ENCODE assay signal across 8 cellular contexts in the genomic region with DNA sequence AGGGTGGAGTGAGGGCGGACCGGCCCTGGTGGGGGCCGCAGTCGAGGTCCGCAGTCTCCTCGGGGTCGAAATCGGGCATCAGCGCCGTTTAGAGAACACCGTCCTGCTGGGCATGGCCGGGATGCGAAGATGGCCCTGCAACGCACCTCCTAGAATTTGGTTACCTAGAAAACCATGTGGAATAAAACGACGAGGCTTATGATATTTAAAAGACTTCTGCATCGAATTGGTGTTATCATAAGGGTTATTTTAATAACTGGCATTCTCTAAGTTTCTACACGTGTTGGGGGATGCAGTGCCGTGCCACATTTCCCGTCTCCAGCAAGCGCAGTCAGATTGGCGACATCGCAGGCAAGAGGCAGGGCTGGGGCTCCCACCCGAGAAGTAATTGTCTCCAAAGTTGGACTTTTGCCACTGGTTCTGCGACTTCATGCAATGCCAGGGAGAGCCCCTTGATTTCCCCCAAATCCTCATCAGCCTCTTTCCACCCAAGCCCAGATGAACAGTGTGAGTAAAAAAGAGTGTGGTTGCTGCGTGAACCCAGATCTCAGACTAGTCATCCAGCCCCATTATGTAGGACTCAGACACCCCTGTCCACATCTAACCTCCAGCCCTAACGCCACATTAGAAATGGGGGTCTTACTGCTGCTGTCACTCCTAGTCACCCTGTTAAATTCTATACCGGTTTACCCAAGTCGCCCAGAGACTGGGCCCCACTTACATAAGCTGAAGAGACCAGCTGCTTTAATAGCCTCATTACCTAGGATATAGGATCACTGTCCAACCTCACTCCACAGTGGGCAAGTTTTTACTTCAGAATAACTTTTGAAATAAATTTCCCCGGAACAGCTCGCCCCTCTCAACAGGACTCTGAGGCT. TPM values are rescaled to one million over a fixed set of nuclear protein-coding genes. Genes with fewer than 3 reads are reported as not detected.
DNase-seq lines count a peak whose midpoint lies in the region; ATAC-seq, FAIRE-seq and TF ChIP-seq lines count a peak whose summit lies in the region.

No MANE protein-coding gene starts in this region.

- peak overlapping the region; percentile 97 for H3K9ac ChIP-seq in HepG2 (ENCODE audit: insufficient read depth, low read depth, low read length)

- H3K36me3 Mint-ChIP-seq in brain, result no peaks in the 10 kb centered on the region
- H3K36me3 Mint-ChIP-seq in stimulated activated naive B cell treated with anti-CD40 and anti-IgM and Interleukin-4, amounts not matched to agents 10 μg/mL and 1 μg/mL and 100 μg/mL, for 72 hours, result peaks cover 0 to 4% of the 10 kb centered on the region in 2 donors

- no peak overlapping the region for H2AFZ ChIP-seq in HepG2 (ENCODE audit: low read length)

- CTCF ChIA-PET in HepG2 (lab: Yijun Ruan, JAX; ENCODE audit: low intra/inter-chr PET ratio, low total read pairs), result no interaction called here

- 49% methylated on average over 26 of the region's 31 CpGs for WGBS in HepG2 (ENCODE audit: low lambda C conversion rate)

- H3K27ac ChIP-seq in Peyer's patch (peak overlapping the region; percentile 100), HepG2 (ENCODE audit: extremely low read length, insufficient read depth, low read length) (peak overlapping the region; percentile 77)

- H3K9me3 ChIP-seq in Peyer's patch (no peaks in the 10 kb centered on the region), HepG2 (ENCODE audit: low read length) (no peaks in the 10 kb centered on the region)

- intact Hi-C loops in HepG2 (cut with micrococcal nuclease; ENCODE audit: unreplicated experiment), result no loop called here

- H3K4me1 Mint-ChIP-seq in brain, result peaks cover 72% of the 10 kb centered on the region
- H3K4me1 Mint-ChIP-seq in stimulated activated naive B cell treated with anti-CD40 and anti-IgM and Interleukin-4, amounts not matched to agents 10 μg/mL and 1 μg/mL and 100 μg/mL, for 72 hours, result peaks cover 29 to 55% of the 10 kb centered on the region in 2 donors

- H3K27ac Mint-ChIP-seq in brain, result peak overlapping the region; percentile 93 to 97 (median 95)
- H3K27ac Mint-ChIP-seq in stimulated activated naive B cell treated with anti-CD40 and anti-IgM and Interleukin-4, amounts not matched to agents 10 μg/mL and 1 μg/mL and 100 μg/mL, for 72 hours, result peak overlapping the region; percentile 97

- H3K79me2 ChIP-seq in HepG2 (ENCODE audit: insufficient read depth, low read length), result no peaks in the 10 kb centered on the region

- H3K27me3 ChIP-seq in Peyer's patch (no peaks in the 10 kb centered on the region), HepG2 (ENCODE audit: control insufficient read depth in 1 of 2, insufficient read depth in 2 of 2, low read length in 2 of 2) (no peaks in the 10 kb centered on the region)

- no peaks in the 10 kb centered on the region for H4K20me1 ChIP-seq in HepG2 (ENCODE audit: insufficient read depth, low read length)

- H3K4me2 ChIP-seq in HepG2 (ENCODE audit: low read depth, low read length), result peak overlapping the region; percentile 95

- peaks cover 0 to 3% (median 0%) of the 10 kb centered on the region in 5 experiments for H3K9me3 Mint-ChIP-seq in brain
- H3K9me3 Mint-ChIP-seq in stimulated activated naive B cell treated with anti-CD40 and anti-IgM and Interleukin-4, amounts not matched to agents 10 μg/mL and 1 μg/mL and 100 μg/mL, for 72 hours, result no peaks in the 10 kb centered on the region

- FAIRE-seq in HepG2 (lab: Jason Lieb, UNC), result no peak

- H3K27me3 Mint-ChIP-seq in brain, result peaks cover 5% of the 10 kb centered on the region
- H3K27me3 Mint-ChIP-seq in stimulated activated naive B cell treated with anti-CD40 and anti-IgM and Interleukin-4, amounts not matched to agents 10 μg/mL and 1 μg/mL and 100 μg/mL, for 72 hours, result no peaks in the 10 kb centered on the region

- 0 out of 2 replicates have a peak, but pooled peaks have one; percentile 6 for TF ChIP-seq RAD21 in HepG2 (CRISPR knock-in tag; IDR thresholded peaks at IDR 0.05)

- TF ChIP-seq POLR2A in Peyer's patch (IDR thresholded peaks at IDR 0.05) (no peak), HepG2 (IDR thresholded peaks at IDR 0.05; ENCODE audit: insufficient read depth in 1 of 2, low read depth in 2 of 2, low read length in 2 of 2) (no peak)

- H3K4me3 ChIP-seq in Peyer's patch (peak overlapping the region; percentile 78 to 97 (median 84)), HepG2 (replicated peaks in 1 of 3; ENCODE audit: insufficient read depth in 1 of 3, low read depth in 2 of 3, low read length in 3 of 3) (peak overlapping the region; percentile 68 to 85 (median 75))

- in situ Hi-C loops in GM13977 (cut with MboI; ENCODE audit: low pct_unique_long_range_greater_than_20kb, low sequenced_read_pairs, unreplicated experiment), result loop anchor here (10.0 to 25.0 kb wide), 3 partner anchors 333 to 667 kb away; partner anchors contain the start of gene NEK5
- in situ Hi-C loops in HepG2 (cut with HindIII; ENCODE audit: extremely low pct_ligation_motif_present, low pct_unique_long_range_greater_than_20kb), result no loop called here

- peak; percentile 46 for DNase-seq in GM13977 (ENCODE audit: low spot score)
- DNase-seq in Peyer's patch, result peak; percentile 50 to 67 (median 61)
- DNase-seq in HepG2 (ENCODE audit: low spot score), result no peak
- no peak for DNase-seq in stimulated activated naive B cell treated with anti-CD40 and anti-IgM and Interleukin-4, amounts not matched to agents 10 μg/mL and 1 μg/mL and 100 μg/mL, for 72 hours
- DNase-seq in NCI-H2029 (lab: John Stamatoyannopoulos, UW), result no peak
- no peak for DNase-seq in dedifferentiated amniotic fluid mesenchymal stem cell (ENCODE audit: extremely low spot score)

- POLR2A ChIA-PET in HepG2 (lab: Yijun Ruan, JAX), result interaction anchor here (1.1 kb wide), 1 partner anchor 11 kb away, joined by 3 read pairs; no protein-coding TSS in a partner anchor

- H3K4me1 ChIP-seq in Peyer's patch (peaks cover 0 to 25% (median 8%) of the 10 kb centered on the region in 4 donors), HepG2 (ENCODE audit: insufficient read depth, low read length) (peaks cover 49% of the 10 kb centered on the region)

- no peak for TF ChIP-seq CTCF in GM13977 (IDR thresholded peaks at IDR 0.05; ENCODE audit: extremely low read depth, insufficient read depth, missing control alignments)
- TF ChIP-seq CTCF in Peyer's patch (IDR thresholded peaks at IDR 0.05), result no peak
- TF ChIP-seq CTCF in brain (conservative IDR thresholded peaks at IDR 0.05), result no peak
- no peak for TF ChIP-seq CTCF in HepG2 (CRISPR knock-in tag; IDR thresholded peaks at IDR 0.05)

- no peak; the same call in 2 of the 3 replicates for ATAC-seq in HepG2
- ATAC-seq in stimulated activated naive B cell treated with anti-CD40 and anti-IgM and Interleukin-4, amounts not matched to agents 10 μg/mL and 1 μg/mL and 100 μg/mL, for 72 hours (replicated peaks), result peak in 1 of 2 donors; percentile 13
- no peak for ATAC-seq in HG03439 (IDR thresholded peaks at IDR 0.05; ENCODE audit: unreplicated experiment)

- peak overlapping the region; percentile 87 to 94 (median 88) for H3K4me3 Mint-ChIP-seq in brain
- H3K4me3 Mint-ChIP-seq in stimulated activated naive B cell treated with anti-CD40 and anti-IgM and Interleukin-4, amounts not matched to agents 10 μg/mL and 1 μg/mL and 100 μg/mL, for 72 hours, result peak overlapping the region; percentile 93 to 94

- H3K36me3 ChIP-seq in Peyer's patch, result no peaks in the 10 kb centered on the region
- no peaks in the 10 kb centered on the region for H3K36me3 ChIP-seq in HepG2 (replicated peaks in 1 of 2; ENCODE audit: control insufficient read depth in 1 of 2, insufficient read depth in 2 of 2, low read length in 2 of 2)

- no peak for TF ChIP-seq EP300 in HepG2 (IDR thresholded peaks at IDR 0.05; ENCODE audit: low read depth in 2 of 2, low read length in 2 of 2)
- TF ChIP-seq EP300 in HepG2 (CRISPR knock-in tag; IDR thresholded peaks at IDR 0.05; ENCODE audit: borderline replicate concordance), result no peak

- BruUV-seq in HepG2 (replicated peaks; lab: Mats Ljungman, UMichigan), result TSS peak; percentile 87

RNA-seq across cellular contexts. Expression of gene DHRS12, which starts 0.6 kb away (rescaled TPM):
- total RNA-seq in Peyer's patch (10 to 100 TPM in 3 of 4 donors, 1 to 10 TPM in 1; 8.1 to 21.7 (median 12.5) TPM), HepG2 (2016; rRNA removed; fragmentation: Illumina TruSeq; extraction: Trizol) (4.8 and 7.2 TPM in 2 replicates)
- polyA plus RNA-seq in brain (ENCODE audit: insufficient read depth, low read depth, low replicate concordance) (18.6 TPM), HepG2 (2011; rRNA removed) (8.4 and 12.7 TPM in 2 replicates)
- 8.8 and 10.5 TPM in 2 replicates for total RNA-seq in HepG2 (2016; cell fraction: cytosol; rRNA removed; fragmentation: Illumina TruSeq; extraction: Trizol; ENCODE audit: low read depth)
- 5.6 and 5.7 TPM in 2 replicates for total RNA-seq in HepG2 (2016; cell fraction: insoluble cytoplasmic fraction; rRNA removed; fragmentation: Illumina TruSeq; extraction: Trizol)
- total RNA-seq in HepG2 (2016; cell fraction: membrane; rRNA removed; fragmentation: Illumina TruSeq; extraction: Trizol), result 9.1 and 14.0 TPM in 2 replicates
- 6.7 TPM in 2 replicates for total RNA-seq in HepG2 (2016; cell fraction: nucleus; rRNA removed; fragmentation: Illumina TruSeq; extraction: Trizol)
- polyA plus RNA-seq in HepG2 (2011; cell fraction: cytosol; rRNA removed), result 7.3 and 8.0 TPM in 2 replicates
- 19.6 and 21.8 TPM in 2 replicates for polyA plus RNA-seq in HepG2 (2011; cell fraction: nucleus; rRNA removed)
- 10.8 and 12.0 TPM in 2 replicates for polyA plus RNA-seq in HepG2 (2012)
- polyA plus RNA-seq in HepG2 (2016; cell fraction: cytosol; fragmentation: Illumina TruSeq; extraction: Trizol; ENCODE audit: low read depth), result 15.2 and 25.5 TPM in 2 replicates
- 8.8 and 9.3 TPM in 2 replicates for polyA plus RNA-seq in HepG2 (2016; cell fraction: insoluble cytoplasmic fraction; fragmentation: Illumina TruSeq; extraction: Trizol; ENCODE audit: low read depth)
- 15.3 and 19.6 TPM in 2 replicates for polyA plus RNA-seq in HepG2 (2016; cell fraction: membrane; fragmentation: Illumina TruSeq; extraction: Trizol; ENCODE audit: low read depth)
- polyA plus RNA-seq in HepG2 (2016; cell fraction: nucleus; fragmentation: Illumina TruSeq; extraction: Trizol; ENCODE audit: insufficient read depth, low read depth), result 14.9 and 17.8 TPM in 2 replicates
- 0.89 and 5.4 TPM in 2 replicates for polyA minus RNA-seq in HepG2 (2011; rRNA and poly(A)+ RNA removed; ENCODE audit: low replicate concordance)
- 2.5 and 5.0 TPM in 2 replicates for polyA minus RNA-seq in HepG2 (2011; cell fraction: cytosol; rRNA and poly(A)+ RNA removed)
- 12.2 and 18.3 TPM in 2 replicates for polyA minus RNA-seq in HepG2 (2011; cell fraction: nucleus; rRNA and poly(A)+ RNA removed)

RNA-seq across cellular contexts. Expression of gene TMEM272, which starts 40.4 kb away (rescaled TPM):
- under 1 TPM in 2 of 4 donors, not detected in 2; 0.40 to 0.57 TPM for total RNA-seq in Peyer's patch
- polyA plus RNA-seq in brain (ENCODE audit: insufficient read depth, low read depth, low replicate concordance), result 0.41 TPM
- total RNA-seq in HepG2 (2016; rRNA removed; fragmentation: Illumina TruSeq; extraction: Trizol), result 0.18 and 0.62 TPM in 2 replicates
- total RNA-seq in HepG2 (2016; cell fraction: cytosol; rRNA removed; fragmentation: Illumina TruSeq; extraction: Trizol; ENCODE audit: low read depth), result not detected in 2 replicates
- 0.07 and 0.58 TPM in 2 replicates for total RNA-seq in HepG2 (2016; cell fraction: insoluble cytoplasmic fraction; rRNA removed; fragmentation: Illumina TruSeq; extraction: Trizol)
- 0.03 and 0.37 TPM in 2 replicates for total RNA-seq in HepG2 (2016; cell fraction: membrane; rRNA removed; fragmentation: Illumina TruSeq; extraction: Trizol)
- 2.0 and 2.1 TPM in 2 replicates for total RNA-seq in HepG2 (2016; cell fraction: nucleus; rRNA removed; fragmentation: Illumina TruSeq; extraction: Trizol)
- polyA plus RNA-seq in HepG2 (2011; rRNA removed), result 0.37 and 0.52 TPM in 2 replicates
- 0.07 and 0.09 TPM in 2 replicates for polyA plus RNA-seq in HepG2 (2011; cell fraction: cytosol; rRNA removed)
- polyA plus RNA-seq in HepG2 (2011; cell fraction: nucleus; rRNA removed), result 1.9 and 2.3 TPM in 2 replicates
- polyA plus RNA-seq in HepG2 (2012), result 0.20 and 0.34 TPM in 2 replicates
- polyA plus RNA-seq in HepG2 (2016; cell fraction: cytosol; fragmentation: Illumina TruSeq; extraction: Trizol; ENCODE audit: low read depth), result 0.03 TPM in 1 of 2 replicates, not detected in the other
- 0.17 and 0.24 TPM in 2 replicates for polyA plus RNA-seq in HepG2 (2016; cell fraction: insoluble cytoplasmic fraction; fragmentation: Illumina TruSeq; extraction: Trizol; ENCODE audit: low read depth)
- 0.03 TPM in 1 of 2 replicates, not detected in the other for polyA plus RNA-seq in HepG2 (2016; cell fraction: membrane; fragmentation: Illumina TruSeq; extraction: Trizol; ENCODE audit: low read depth)
- polyA plus RNA-seq in HepG2 (2016; cell fraction: nucleus; fragmentation: Illumina TruSeq; extraction: Trizol; ENCODE audit: insufficient read depth, low read depth), result 2.5 and 3.1 TPM in 2 replicates
- polyA minus RNA-seq in HepG2 (2011; rRNA and poly(A)+ RNA removed; ENCODE audit: low replicate concordance), result 1.3 TPM in 1 of 2 replicates, not detected in the other
- not detected in 2 replicates for polyA minus RNA-seq in HepG2 (2011; cell fraction: cytosol; rRNA and poly(A)+ RNA removed)
- polyA minus RNA-seq in HepG2 (2011; cell fraction: nucleus; rRNA and poly(A)+ RNA removed), result 2.7 and 3.2 TPM in 2 replicates

RNA-seq across cellular contexts. Expression of gene CCDC70, which starts 57.2 kb away (rescaled TPM):
- total RNA-seq in Peyer's patch (not detected), HepG2 (2016; rRNA removed; fragmentation: Illumina TruSeq; extraction: Trizol) (0.13 TPM in 1 of 2 replicates, not detected in the other)
- polyA plus RNA-seq in brain (ENCODE audit: insufficient read depth, low read depth, low replicate concordance) (not detected), HepG2 (2011; rRNA removed) (not detected in 2 replicates)
- total RNA-seq in HepG2 (2016; cell fraction: cytosol; rRNA removed; fragmentation: Illumina TruSeq; extraction: Trizol; ENCODE audit: low read depth), result not detected in 2 replicates
- total RNA-seq in HepG2 (2016; cell fraction: insoluble cytoplasmic fraction; rRNA removed; fragmentation: Illumina TruSeq; extraction: Trizol), result not detected in 2 replicates
- total RNA-seq in HepG2 (2016; cell fraction: membrane; rRNA removed; fragmentation: Illumina TruSeq; extraction: Trizol), result not detected in 2 replicates
- total RNA-seq in HepG2 (2016; cell fraction: nucleus; rRNA removed; fragmentation: Illumina TruSeq; extraction: Trizol), result not detected in 2 replicates
- 0.05 and 0.07 TPM in 2 replicates for polyA plus RNA-seq in HepG2 (2011; cell fraction: cytosol; rRNA removed)
- not detected in 2 replicates for polyA plus RNA-seq in HepG2 (2011; cell fraction: nucleus; rRNA removed)
- polyA plus RNA-seq in HepG2 (2012), result not detected in 2 replicates
- polyA plus RNA-seq in HepG2 (2016; cell fraction: cytosol; fragmentation: Illumina TruSeq; extraction: Trizol; ENCODE audit: low read depth), result not detected in 2 replicates
- polyA plus RNA-seq in HepG2 (2016; cell fraction: insoluble cytoplasmic fraction; fragmentation: Illumina TruSeq; extraction: Trizol; ENCODE audit: low read depth), result not detected in 2 replicates
- polyA plus RNA-seq in HepG2 (2016; cell fraction: membrane; fragmentation: Illumina TruSeq; extraction: Trizol; ENCODE audit: low read depth), result not detected in 2 replicates
- not detected in 2 replicates for polyA plus RNA-seq in HepG2 (2016; cell fraction: nucleus; fragmentation: Illumina TruSeq; extraction: Trizol; ENCODE audit: insufficient read depth, low read depth)
- 0.64 TPM in 1 of 2 replicates, not detected in the other for polyA minus RNA-seq in HepG2 (2011; rRNA and poly(A)+ RNA removed; ENCODE audit: low replicate concordance)
- polyA minus RNA-seq in HepG2 (2011; cell fraction: cytosol; rRNA and poly(A)+ RNA removed), result not detected in 2 replicates
- not detected in 2 replicates for polyA minus RNA-seq in HepG2 (2011; cell fraction: nucleus; rRNA and poly(A)+ RNA removed)

Comparison
In these comparisons a context has a peak if more than half of its experiments do, and no peak if none do; other contexts are left out.
1. DNase-seq: peak in GM13977 (single experiment) and Peyer's patch (3 of 3); none in HepG2 (single experiment), stimulated activated naive B cell treated with anti-CD40 and anti-IgM and Interleukin-4, amounts not matched to agents 10 μg/mL and 1 μg/mL and 100 μg/mL, for 72 hours (single experiment), NCI-H2029 (single experiment) and dedifferentiated amniotic fluid mesenchymal stem cell (single experiment).